19 cellular contexts compared by ENCODE assay signal in the genomic region with DNA sequence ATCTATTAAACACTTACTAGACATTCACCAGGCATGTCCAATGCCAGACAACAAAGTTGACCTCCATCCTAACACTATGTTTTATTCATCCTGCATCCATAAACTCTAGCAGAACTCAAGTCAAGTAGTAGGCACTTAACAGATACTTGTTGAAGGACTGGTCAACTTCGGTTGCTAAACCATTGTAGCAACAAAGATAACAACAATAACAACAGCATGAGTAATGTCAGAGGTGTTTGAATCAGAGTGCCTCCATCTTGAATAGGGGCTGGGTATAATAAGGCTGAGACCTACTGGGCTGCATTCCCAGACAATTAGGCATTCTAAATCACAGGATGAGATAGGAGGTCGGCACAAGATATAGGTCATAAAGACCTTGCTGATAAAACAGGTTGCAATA.
"Had no signal": no experiment of that assay in that cellular context is flagged by ENCODE, and none has a peak within 500 bp of the region (broad histone marks: within the 10 kb centered on the region; RNA-seq: fewer than 3 reads in every experiment).

No MANE protein-coding gene starts in this region.

- H3K27ac ChIP-seq: prostate gland, spleen had no signal

- H3K36me3 Mint-ChIP-seq: activated CD4-positive, alpha-beta memory T cell treated with anti-CD3 and anti-CD28 coated beads for 36 hours; activated CD8-positive, alpha-beta memory T cell treated with anti-CD3 and anti-CD28 coated beads, Interleukin-2, amount 10 ng/mL, durations not matched to agents 7 days and 5 days; stimulated activated naive B cell treated with anti-CD40 and anti-IgM and Interleukin-4, amounts not matched to agents 10 μg/mL and 1 μg/mL and 100 μg/mL, for 72 hours; T-cell had no signal

- H3K4me3 ChIP-seq: lung, prostate gland, spleen had no signal

- H3K4me1 ChIP-seq: prostate gland, spleen had no signal

- ATAC-seq: activated CD8-positive, alpha-beta memory T cell treated with anti-CD3 and anti-CD28 coated beads, Interleukin-2, amount 10 ng/mL, durations not matched to agents 7 days and 5 days; activated naive CD8-positive, alpha-beta T cell treated with anti-CD3 and anti-CD28 coated beads, Interleukin-2, amount 50 U/mL, for 24 hours; sciatic nerve; SK-N-SH treated with all-trans-retinoic acid at 6 μM for 48 hours; stimulated activated naive B cell treated with anti-CD40 and anti-IgM and Interleukin-4, amounts not matched to agents 10 μg/mL and 1 μg/mL and 100 μg/mL, for 72 hours; T-cell; WTC11 had no signal

- H3K4me3 Mint-ChIP-seq: activated CD4-positive, alpha-beta memory T cell treated with anti-CD3 and anti-CD28 coated beads for 36 hours; activated CD8-positive, alpha-beta memory T cell treated with anti-CD3 and anti-CD28 coated beads, Interleukin-2, amount 10 ng/mL, durations not matched to agents 7 days and 5 days; activated naive CD4-positive, alpha-beta T cell treated with anti-CD3 and anti-CD28 coated beads for 36 hours; activated naive CD8-positive, alpha-beta T cell treated with anti-CD3 and anti-CD28 coated beads, Interleukin-2, amount 50 U/mL, for 24 hours; dendritic cell treated with granulocyte-macrophage colony-stimulating factor and Interleukin-4, amounts not matched to agents 40 ng/mL and 50 ng/mL, for 4 days; immature natural killer cell; neural crest cell; stimulated activated naive B cell treated with anti-CD40 and anti-IgM and Interleukin-4, amounts not matched to agents 10 μg/mL and 1 μg/mL and 100 μg/mL, for 72 hours; T-cell; WTC11 had no signal

- H3K27ac Mint-ChIP-seq: activated CD4-positive, alpha-beta memory T cell treated with anti-CD3 and anti-CD28 coated beads for 36 hours; activated CD8-positive, alpha-beta memory T cell treated with anti-CD3 and anti-CD28 coated beads, Interleukin-2, amount 10 ng/mL, durations not matched to agents 7 days and 5 days; activated naive CD4-positive, alpha-beta T cell treated with anti-CD3 and anti-CD28 coated beads for 36 hours; activated naive CD8-positive, alpha-beta T cell treated with anti-CD3 and anti-CD28 coated beads, Interleukin-2, amount 50 U/mL, for 24 hours; dendritic cell treated with granulocyte-macrophage colony-stimulating factor and Interleukin-4, amounts not matched to agents 40 ng/mL and 50 ng/mL, for 4 days; immature natural killer cell; stimulated activated naive B cell treated with anti-CD40 and anti-IgM and Interleukin-4, amounts not matched to agents 10 μg/mL and 1 μg/mL and 100 μg/mL, for 72 hours; T-cell; WTC11 had no signal

- H3K4me1 Mint-ChIP-seq: activated CD8-positive, alpha-beta memory T cell treated with anti-CD3 and anti-CD28 coated beads, Interleukin-2, amount 10 ng/mL, durations not matched to agents 7 days and 5 days; activated naive CD8-positive, alpha-beta T cell treated with anti-CD3 and anti-CD28 coated beads, Interleukin-2, amount 50 U/mL, for 24 hours; immature natural killer cell; stimulated activated naive B cell treated with anti-CD40 and anti-IgM and Interleukin-4, amounts not matched to agents 10 μg/mL and 1 μg/mL and 100 μg/mL, for 72 hours; T-cell had no signal

- H3K36me3 ChIP-seq: prostate gland, spleen had no signal

- H3K27me3 Mint-ChIP-seq: activated CD4-positive, alpha-beta memory T cell treated with anti-CD3 and anti-CD28 coated beads for 36 hours; activated CD8-positive, alpha-beta memory T cell treated with anti-CD3 and anti-CD28 coated beads, Interleukin-2, amount 10 ng/mL, durations not matched to agents 7 days and 5 days; dendritic cell treated with granulocyte-macrophage colony-stimulating factor and Interleukin-4, amounts not matched to agents 40 ng/mL and 50 ng/mL, for 4 days had no signal

- DNase-seq: activated CD4-positive, alpha-beta memory T cell treated with anti-CD3 and anti-CD28 coated beads for 36 hours; activated CD4-positive, alpha-beta T cell treated with anti-CD3 and anti-CD28 coated beads for 4 hours; activated CD8-positive, alpha-beta memory T cell treated with anti-CD3 and anti-CD28 coated beads, Interleukin-2, amount 10 ng/mL, durations not matched to agents 7 days and 5 days; activated naive CD4-positive, alpha-beta T cell treated with anti-CD3 and anti-CD28 coated beads for 36 hours; activated naive CD8-positive, alpha-beta T cell treated with anti-CD3 and anti-CD28 coated beads, Interleukin-2, amount 50 U/mL, for 24 hours; aorta; effector CD8-positive, alpha-beta T cell; immature natural killer cell; left cardiac atrium; spleen; stimulated activated naive B cell treated with anti-CD40 and anti-IgM and Interleukin-4, amounts not matched to agents 10 μg/mL and 1 μg/mL and 100 μg/mL, for 72 hours; T-cell had no signal

- H3K9me3 Mint-ChIP-seq: neural crest cell; stimulated activated naive B cell treated with anti-CD40 and anti-IgM and Interleukin-4, amounts not matched to agents 10 μg/mL and 1 μg/mL and 100 μg/mL, for 72 hours had no signal

- H3K27me3 ChIP-seq: spleen had no signal

- H3K9me3 ChIP-seq: prostate gland had no signal
